Comparison of ENCODE assay signal across 19 cellular contexts in the genomic region with DNA sequence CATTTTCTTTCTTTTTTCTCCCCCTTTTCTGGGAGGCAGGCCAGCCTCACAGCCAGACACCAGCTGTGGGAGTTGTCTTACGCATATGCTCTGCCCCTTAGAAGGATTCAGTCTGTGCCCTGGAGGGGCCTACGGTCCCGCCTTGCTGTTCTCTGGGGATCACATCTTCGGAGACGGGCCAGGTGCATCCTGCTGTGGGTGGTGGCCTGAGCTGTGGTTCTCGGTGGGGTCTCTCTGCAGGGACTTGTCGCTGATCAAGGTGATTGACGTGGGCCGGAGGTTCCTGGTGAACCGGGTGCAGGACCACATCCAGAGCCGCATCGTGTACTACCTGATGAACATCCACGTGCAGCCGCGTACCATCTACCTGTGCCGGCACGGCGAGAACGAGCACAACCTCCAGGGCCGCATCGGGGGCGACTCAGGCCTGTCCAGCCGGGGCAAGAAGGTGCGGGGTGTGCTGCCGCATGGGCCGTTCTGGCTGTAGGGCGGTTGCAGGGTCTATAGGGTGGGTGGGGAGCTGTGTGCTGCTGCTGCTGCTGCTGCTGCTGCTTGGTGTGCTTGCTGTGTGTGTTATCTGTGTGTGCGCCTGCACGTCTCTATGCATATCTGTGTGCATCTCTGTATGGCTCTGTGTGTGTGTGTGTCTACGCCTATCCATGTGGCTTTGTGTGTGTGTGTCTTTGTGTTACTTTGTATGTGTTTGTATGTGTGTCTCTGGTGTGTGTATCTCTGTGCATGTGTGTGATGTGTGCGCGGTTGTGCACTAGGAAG. TPM values are rescaled to one million over a fixed set of nuclear protein-coding genes. Genes with fewer than 3 reads are reported as not detected.
DNase-seq lines count a peak whose midpoint lies in the region; ATAC-seq and TF ChIP-seq lines count a peak whose summit lies in the region.
"Had no signal": no experiment of that assay in that cellular context is flagged by ENCODE, and none has a peak within 500 bp of the region (broad histone marks: within the 10 kb centered on the region; RNA-seq: fewer than 3 reads in every experiment).

No MANE protein-coding gene starts in this region.

- no peak overlapping the region for H4K91ac ChIP-seq in neuronal stem cell (ENCODE audit: low read depth, low read length, poor library complexity)

- H2AFZ ChIP-seq in HCT116 (ENCODE audit: low read depth, low read length, poor library complexity, severe bottlenecking) (no peak overlapping the region), neuronal stem cell (ENCODE audit: low read length) (no peak overlapping the region)
- H2AFZ ChIP-seq: parathyroid adenoma had no signal

- no peak for TF ChIP-seq CTCF in CD4-positive, alpha-beta T cell (IDR thresholded peaks at IDR 0.05)
- TF ChIP-seq CTCF in HCT116 (IDR thresholded peaks at IDR 0.05 in 2 of 3, conservative IDR thresholded peaks at IDR 0.05 in 1 of 3; ENCODE audit: borderline replicate concordance in 1 of 3, insufficient read depth in 1 of 3, low read depth in 2 of 3, low read length in 2 of 3): no peak
- TF ChIP-seq CTCF in choroid plexus epithelial cell (conservative IDR thresholded peaks at IDR 0.05; ENCODE audit: low read depth, low read length): no peak
- TF ChIP-seq CTCF in lower lobe of right lung (IDR thresholded peaks at IDR 0.05): no peak

- TF ChIP-seq POLR2A in HCT116 (IDR thresholded peaks at IDR 0.05; ENCODE audit: borderline replicate concordance, extremely low read depth, insufficient read depth, insufficient read length): no peak

- no peak overlapping the region for H2BK15ac ChIP-seq in neuronal stem cell (ENCODE audit: low read length)

- no peaks in the 10 kb centered on the region for H3K27me3 ChIP-seq in CD4-positive, alpha-beta T cell (ENCODE audit: control insufficient read depth, insufficient read depth, low read length)
- H3K27me3 ChIP-seq in HCT116 (ENCODE audit: insufficient read depth, low read length) (no peaks in the 10 kb centered on the region), neuronal stem cell (ENCODE audit: control insufficient read depth in 3 of 3, insufficient read depth in 3 of 3, low read depth in 1 of 3, low read length in 3 of 3) (no peaks in the 10 kb centered on the region), lower lobe of right lung (ENCODE audit: low read depth) (no peaks in the 10 kb centered on the region)
- H3K27me3 ChIP-seq: gastrocnemius medialis, left lung had no signal

- H3K4me3 Mint-ChIP-seq in CD4-positive, alpha-beta T cell: no peak overlapping the region
- H3K4me3 Mint-ChIP-seq: activated naive CD4-positive, alpha-beta T cell treated with anti-CD3 and anti-CD28 coated beads, Interleukin-2, amount 10 ng/mL, durations not matched to agents 7 days and 5 days had no signal

- POLR2A ChIA-PET in CD4-positive, alpha-beta T cell (lab: Charles Lee): no interaction called here
- POLR2A ChIA-PET in HCT116 (lab: Charles Lee): no interaction called here

- no peak overlapping the region for H2BK120ac ChIP-seq in neuronal stem cell (ENCODE audit: low read depth, low read length)

- intact Hi-C loops in CD4-positive, alpha-beta T cell (cut with DNase I, micrococcal nuclease): no loop called here
- intact Hi-C loops in HCT116 (cut with micrococcal nuclease) (no loop called here), lower lobe of right lung (cut with DNase I) (no loop called here)

- no peaks in the 10 kb centered on the region for H3K4me1 Mint-ChIP-seq in CD4-positive, alpha-beta T cell (ENCODE audit: low read depth)

- no peaks in the 10 kb centered on the region for H3K9me2 ChIP-seq in HCT116 (ENCODE audit: insufficient read depth)

- H3K9ac ChIP-seq in HCT116 (ENCODE audit: low read length) (no peak overlapping the region), neuronal stem cell (ENCODE audit: low read depth, low read length, poor library complexity) (no peak overlapping the region)
- H3K9ac ChIP-seq: parathyroid adenoma had no signal

- DNase-seq in CD4-positive, alpha-beta T cell: no peak
- DNase-seq in HCT116 (ENCODE audit: low read depth, low spot score) (no peak), choroid plexus epithelial cell (ENCODE audit: low read depth) (peak; percentile 42), neuronal stem cell (ENCODE audit: low spot score) (no peak), GM19240 (ENCODE audit: insufficient read length, low spot score) (no peak), lower lobe of right lung (no peak), HPDE6-E6E7 (ENCODE audit: extremely low spot score) (no peak)
- DNase-seq: activated CD4-positive, alpha-beta T cell treated with anti-CD3 and anti-CD28 coated beads for 1 hour; activated naive CD4-positive, alpha-beta T cell treated with anti-CD3 and anti-CD28 coated beads, Interleukin-2, amount 10 ng/mL, durations not matched to agents 7 days and 5 days; DMS153; erythroblast; gastrocnemius medialis; left lung; NCI-H1105 treated with DMSO at 0.1 percent for 48 hours; NCI-H2107; NCI-H524; Right ventricle myocardium superior; substantia nigra had no signal

- H3K27ac ChIP-seq in CD4-positive, alpha-beta T cell (ENCODE audit: low read depth, low read length): no peak overlapping the region
- peak overlapping the region; percentile 62; the same call in 1 of the 2 replicates for H3K27ac ChIP-seq in HCT116 (ENCODE audit: low read depth, low read length)
- H3K27ac ChIP-seq in neuronal stem cell (replicated peaks; ENCODE audit: low read length): no peak overlapping the region
- H3K27ac ChIP-seq in lower lobe of right lung: no peak overlapping the region
- H3K27ac ChIP-seq: parathyroid adenoma had no signal

- peaks cover 92% of the 10 kb centered on the region for H3K36me3 Mint-ChIP-seq in CD4-positive, alpha-beta T cell (ENCODE audit: low read depth)

- H3K4me1 ChIP-seq in HCT116 (ENCODE audit: control insufficient read depth in 1 of 2, insufficient read depth in 2 of 2, low read length in 2 of 2): peaks cover 12 to 15% of the 10 kb centered on the region in 2 experiments; a peak in 3 of 4 replicates
- peaks cover 0 to 8% of the 10 kb centered on the region in 2 donors for H3K4me1 ChIP-seq in neuronal stem cell (ENCODE audit: control insufficient read depth in 2 of 2, insufficient read depth in 1 of 2, low read depth in 1 of 2, low read length in 2 of 2)
- no peaks in the 10 kb centered on the region for H3K4me1 ChIP-seq in lower lobe of right lung
- H3K4me1 ChIP-seq: gastrocnemius medialis, parathyroid adenoma had no signal

- H3K18ac ChIP-seq in neuronal stem cell (ENCODE audit: low read length): peak overlapping the region; percentile 68

- no peak overlapping the region for H4K8ac ChIP-seq in neuronal stem cell (ENCODE audit: low read depth, low read length)

- CTCF ChIA-PET in CD4-positive, alpha-beta T cell (lab: Charles Lee): no interaction called here
- CTCF ChIA-PET in HCT116 (lab: Charles Lee): no interaction called here

- RAD21 ChIA-PET in HCT116 (lab: Charles Lee; ENCODE audit: low non-redundant PET in 1 of 2, low total read pairs in 2 of 2, uncharacterized antibody in 2 of 2, unreplicated experiment in 2 of 2): no interaction called here

- H3K4me2 ChIP-seq in HCT116 (ENCODE audit: low read length) (no peak overlapping the region), neuronal stem cell (ENCODE audit: insufficient read depth, low read length, poor library complexity, severe bottlenecking) (no peak overlapping the region)

- H2BK12ac ChIP-seq in neuronal stem cell (ENCODE audit: low read length): no peak overlapping the region

- H3K14ac ChIP-seq in neuronal stem cell (ENCODE audit: low read length): no peak overlapping the region

- H3K4ac ChIP-seq in neuronal stem cell (ENCODE audit: low read length): no peak overlapping the region

- no peak for TF ChIP-seq RAD21 in HCT116 (IDR thresholded peaks at IDR 0.05; ENCODE audit: low read depth)

- no peaks in the 10 kb centered on the region for H3K27me3 Mint-ChIP-seq in CD4-positive, alpha-beta T cell
- H3K27me3 Mint-ChIP-seq: activated naive CD4-positive, alpha-beta T cell treated with anti-CD3 and anti-CD28 coated beads, Interleukin-2, amount 10 ng/mL, durations not matched to agents 7 days and 5 days had no signal

- H3K36me3 ChIP-seq in HCT116 (ENCODE audit: control insufficient read depth in 1 of 2, insufficient read depth in 2 of 2, low read length in 2 of 2): peaks cover 31 to 33% of the 10 kb centered on the region in 2 experiments; a peak in 3 of 4 replicates
- H3K36me3 ChIP-seq in neuronal stem cell (replicated peaks in 1 of 2; ENCODE audit: control insufficient read depth in 2 of 2, insufficient read depth in 2 of 2, low read length in 2 of 2): peaks cover 73 to 96% of the 10 kb centered on the region in 2 donors
- peaks cover 98% of the 10 kb centered on the region for H3K36me3 ChIP-seq in lower lobe of right lung

- H2BK5ac ChIP-seq in neuronal stem cell (ENCODE audit: low read length): no peak overlapping the region

- no peak overlapping the region for H3K4me3 ChIP-seq in HCT116 (replicated peaks in 1 of 2; ENCODE audit: low read depth in 1 of 2, low read length in 2 of 2)
- H3K4me3 ChIP-seq in choroid plexus epithelial cell (ENCODE audit: low read depth, low read length): no peak overlapping the region
- no peak overlapping the region for H3K4me3 ChIP-seq in neuronal stem cell (ENCODE audit: low read length in 2 of 2)
- no peak overlapping the region for H3K4me3 ChIP-seq in lower lobe of right lung
- H3K4me3 ChIP-seq: gastrocnemius medialis, left lung had no signal

- ATAC-seq in CD4-positive, alpha-beta T cell (ENCODE audit: poor library complexity): no peak
- ATAC-seq in HCT116 (no peak), lower lobe of right lung (no peak)
- ATAC-seq: gastrocnemius medialis, left lung had no signal

- no peaks in the 10 kb centered on the region for H4K20me1 ChIP-seq in HCT116 (ENCODE audit: insufficient read depth)

- peak overlapping the region; percentile 75 for H3K23ac ChIP-seq in neuronal stem cell (ENCODE audit: low read depth, low read length, poor library complexity)

- peaks cover 11% of the 10 kb centered on the region for H3K79me1 ChIP-seq in neuronal stem cell (ENCODE audit: low read depth, low read length)

- WGBS in neuronal stem cell (ENCODE audit: extremely low coverage in 2 of 2, insufficient read length in 2 of 2, insufficient replicate concordance in 1 of 2), 2 donors: no CpG with 5 or more reads among the region's 32 CpGs

- no peaks in the 10 kb centered on the region for H3K79me2 ChIP-seq in HCT116 (ENCODE audit: insufficient read depth, low read length)
- H3K79me2 ChIP-seq: parathyroid adenoma had no signal

- no peaks in the 10 kb centered on the region for H3K9me3 ChIP-seq in CD4-positive, alpha-beta T cell (ENCODE audit: control insufficient read depth, low read length)
- H3K9me3 ChIP-seq in HCT116 (ENCODE audit: control insufficient read depth in 1 of 2, insufficient read depth in 1 of 2, low read depth in 1 of 2, low read length in 2 of 2) (no peaks in the 10 kb centered on the region), neuronal stem cell (replicated peaks in 1 of 2; ENCODE audit: control insufficient read depth in 2 of 2, insufficient read depth in 1 of 2, low read depth in 1 of 2, low read length in 2 of 2) (peaks cover 0 to 1% of the 10 kb centered on the region in 2 donors), lower lobe of right lung (no peaks in the 10 kb centered on the region)
- H3K9me3 ChIP-seq: gastrocnemius medialis, left lung had no signal

- no peaks in the 10 kb centered on the region for H3K9me3 Mint-ChIP-seq in CD4-positive, alpha-beta T cell
- H3K9me3 Mint-ChIP-seq: activated naive CD4-positive, alpha-beta T cell treated with anti-CD3 and anti-CD28 coated beads, Interleukin-2, amount 10 ng/mL, durations not matched to agents 7 days and 5 days had no signal

- H2AK5ac ChIP-seq in neuronal stem cell (ENCODE audit: low read depth, low read length): no peak overlapping the region

- BruUV-seq in HCT116 (replicated peaks; lab: Mats Ljungman, UMichigan): no TSS peak

- H3K27ac Mint-ChIP-seq in CD4-positive, alpha-beta T cell: peak overlapping the region; percentile 5
- H3K27ac Mint-ChIP-seq: activated naive CD4-positive, alpha-beta T cell treated with anti-CD3 and anti-CD28 coated beads, Interleukin-2, amount 10 ng/mL, durations not matched to agents 7 days and 5 days had no signal

RNA-seq across cellular contexts. Expression of a gene that starts 17.9 kb away (rescaled TPM):
- total RNA-seq in CD4-positive, alpha-beta T cell: 100 to 1,000 TPM; 142 to 145 TPM
- total RNA-seq in HCT116 (2021; ENCODE audit: unreplicated experiment) (50.8 TPM), lower lobe of right lung (78.5 TPM)
- 32.8 and 40.7 TPM in 2 replicates for polyA plus RNA-seq in HCT116 (2012)
- 11.4 TPM for polyA plus RNA-seq in neuronal stem cell (2013, experiment 1 of 2)
- polyA plus RNA-seq in neuronal stem cell (2013, experiment 2 of 2): 11.8 TPM
